2 cellular contexts compared by ENCODE assay signal in genomic region chr1:47854552-47855144, GRCh38.
TF ChIP-seq lines count a peak whose summit lies in the region.

No MANE protein-coding gene starts in this region.

TF ChIP-seq in HepG2, 621 proteins besides CTCF, POLR2A, EP300 and RAD21 (continued from another document and continues in another):
- no peak for TF ChIP-seq ATF2 (CRISPR knock-in tag; IDR thresholded peaks at IDR 0.05)
- TF ChIP-seq ZNF296 (CRISPR knock-in tag; conservative IDR thresholded peaks at IDR 0.05): no peak
- no peak for TF ChIP-seq ZNF512B (CRISPR knock-in tag; IDR thresholded peaks at IDR 0.05; ENCODE audit: borderline replicate concordance)
- TF ChIP-seq AHDC1 (CRISPR knock-in tag; IDR thresholded peaks at IDR 0.05; ENCODE audit: borderline replicate concordance): 0 out of 2 replicates have a peak, but pooled peaks have one; percentile 21
- peak; percentile 69; the same call in 1 of the 2 replicates for TF ChIP-seq ZNF768 (CRISPR knock-in tag; IDR thresholded peaks at IDR 0.05)
- TF ChIP-seq ZNF652 (CRISPR knock-in tag; IDR thresholded peaks at IDR 0.05; ENCODE audit: borderline replicate concordance, low read depth): no peak
- TF ChIP-seq NR2F6 (IDR thresholded peaks at IDR 0.05): no peak; the same call in 1 of the 2 replicates
- TF ChIP-seq NR2F6 (CRISPR knock-in tag; IDR thresholded peaks at IDR 0.05): peak; percentile 60; the same call in 1 of the 2 replicates
- no peak for TF ChIP-seq ZBTB2 (CRISPR knock-in tag; IDR thresholded peaks at IDR 0.05; ENCODE audit: low read depth)
- TF ChIP-seq RCOR2 (CRISPR knock-in tag; IDR thresholded peaks at IDR 0.05): no peak
- TF ChIP-seq TGIF2 (CRISPR knock-in tag; IDR thresholded peaks at IDR 0.05): no peak

TF ChIP-seq in liver, 16 proteins besides CTCF, POLR2A, EP300 and RAD21 (continued from another document):
- no peak for TF ChIP-seq REST (IDR thresholded peaks at IDR 0.05)
